8 cellular contexts compared by ENCODE assay signal in genomic region chr9:72292874-72293607, GRCh38.
DNase-seq lines count a peak whose midpoint lies in the region; ATAC-seq and TF ChIP-seq lines count a peak whose summit lies in the region.

No MANE protein-coding gene starts in this region.

- no peaks in the 10 kb centered on the region for H3K9me3 Mint-ChIP-seq in CD4-positive, alpha-beta T cell

- H3K27ac Mint-ChIP-seq in CD4-positive, alpha-beta T cell: no peak overlapping the region

- no peaks in the 10 kb centered on the region for H3K4me1 Mint-ChIP-seq in CD4-positive, alpha-beta T cell (ENCODE audit: low read depth)

- no peak for ATAC-seq in CD4-positive, alpha-beta T cell (ENCODE audit: poor library complexity)
- no peak for ATAC-seq in GM18870 (IDR thresholded peaks at IDR 0.05; ENCODE audit: unreplicated experiment)

- CTCF ChIA-PET in CD4-positive, alpha-beta T cell (lab: Charles Lee): interaction anchor here (0.6 to 2.0 kb wide), 3 partner anchors 21 to 300 kb away, joined by 3 to 7 read pairs (median 5); no protein-coding TSS in a partner anchor

- no peak overlapping the region for H3K27ac ChIP-seq in CD4-positive, alpha-beta T cell (ENCODE audit: low read depth, low read length)

- DNase-seq in GM03348 (ENCODE audit: low spot score) (peak; percentile 13), NCI-H128 (lab: John Stamatoyannopoulos, UW; ENCODE audit: unreplicated experiment) (peak; percentile 13), dedifferentiated amniotic fluid mesenchymal stem cell (ENCODE audit: extremely low spot score) (peak; percentile 77), pons (ENCODE audit: low spot score) (peak; percentile 30), AG20443 (ENCODE audit: low spot score) (no peak), OCI-M2 (lab: John Stamatoyannopoulos, UW; ENCODE audit: unreplicated experiment) (no peak)
- no peak for DNase-seq in CD4-positive, alpha-beta T cell

- no peak for TF ChIP-seq CTCF in CD4-positive, alpha-beta T cell (IDR thresholded peaks at IDR 0.05)

- H3K36me3 Mint-ChIP-seq in CD4-positive, alpha-beta T cell (ENCODE audit: low read depth): no peaks in the 10 kb centered on the region

- H3K27me3 Mint-ChIP-seq in CD4-positive, alpha-beta T cell: peaks cover 8% of the 10 kb centered on the region

- no peaks in the 10 kb centered on the region for H3K27me3 ChIP-seq in CD4-positive, alpha-beta T cell (ENCODE audit: control insufficient read depth, insufficient read depth, low read length)

- H3K4me3 Mint-ChIP-seq in CD4-positive, alpha-beta T cell: no peak overlapping the region

- intact Hi-C loops in CD4-positive, alpha-beta T cell (cut with DNase I, micrococcal nuclease): loop anchor here in 1 of 2 experiments (1.0 kb wide), 1 partner anchor 299 kb away; no protein-coding TSS in a partner anchor

- POLR2A ChIA-PET in CD4-positive, alpha-beta T cell (lab: Charles Lee): no interaction called here

- no peaks in the 10 kb centered on the region for H3K9me3 ChIP-seq in CD4-positive, alpha-beta T cell (ENCODE audit: control insufficient read depth, low read length)

Comparison
In these comparisons a context has a peak if more than half of its experiments do, and no peak if none do; other contexts are left out.
1. DNase-seq: peak in GM03348 (single experiment), NCI-H128 (single experiment), dedifferentiated amniotic fluid mesenchymal stem cell (single experiment) and pons (single experiment); none in CD4-positive, alpha-beta T cell (0 of 10), AG20443 (single experiment) and OCI-M2 (single experiment).